ENCODE assay signal across 8 cellular contexts in genomic region chr11:117179048-117179999, GRCh38. TPM values are rescaled to one million over a fixed set of nuclear protein-coding genes. Genes with fewer than 3 reads are reported as not detected.
DNase-seq lines count a peak whose midpoint lies in the region; ATAC-seq and TF ChIP-seq lines count a peak whose summit lies in the region.

No MANE protein-coding gene starts in this region.

- H3K27me3 ChIP-seq in BE2C (no peaks in the 10 kb centered on the region), left lung (no peaks in the 10 kb centered on the region)

- ATAC-seq in HG03432 (IDR thresholded peaks at IDR 0.05; ENCODE audit: unreplicated experiment) (peak; percentile 32), left lung (peak; percentile 48)

- H3K4me1 ChIP-seq in BE2C (peaks cover 9% of the 10 kb centered on the region), left lung (peaks cover 19 to 36% of the 10 kb centered on the region in 2 donors)

- peak overlapping the region; percentile 90 for H3K4me3 ChIP-seq in BE2C (ENCODE audit: low read depth, low read length)
- H3K4me3 ChIP-seq in left lung: peak overlapping the region; percentile 73 to 88

- peak; percentile 77 for DNase-seq in BE2C
- DNase-seq in GM19238 (ENCODE audit: insufficient read length, low spot score): peak; percentile 40
- DNase-seq in T-helper 2 cell: peak in 4 of 5 experiments; percentile 21 to 61 (median 43)
- peak; percentile 51 for DNase-seq in central memory CD4-positive, alpha-beta T cell
- DNase-seq in left lung: peak; percentile 40 to 89
- peak in 2 of 3 experiments; percentile 16 to 18 for DNase-seq in stimulated activated CD4-positive, alpha-beta T cell treated with anti-CD3 and anti-CD28 coated beads, TNF-alpha, amount 100 ng/mL, for 4 hours (ENCODE audit: low read depth in 3 of 3)
- no peak for DNase-seq in NK-92 treated with Interleukin-12 subunit alpha and Interleukin-12 subunit beta, amount 100 ng/mL, for 24 hours (lab: John Stamatoyannopoulos, UW)

- H3K9me3 ChIP-seq in BE2C: no peaks in the 10 kb centered on the region
- H3K9me3 ChIP-seq in left lung: no peaks in the 10 kb centered on the region

- intact Hi-C loops in left lung (cut with DNase I): no loop called here

- peak overlapping the region; percentile 88 to 91 for H3K27ac ChIP-seq in left lung

- TF ChIP-seq CTCF in BE2C (IDR thresholded peaks at IDR 0.05; ENCODE audit: low read depth, low read length): no peak
- TF ChIP-seq CTCF in left lung (IDR thresholded peaks at IDR 0.05): peak in 1 of 2 donors; percentile 5

- H3K36me3 ChIP-seq in BE2C: peaks cover 3% of the 10 kb centered on the region; the same call in 1 of the 2 replicates
- peaks cover 0 to 26% of the 10 kb centered on the region in 2 donors for H3K36me3 ChIP-seq in left lung

RNA-seq across cellular contexts. Expression of gene SIDT2, which starts 0.8 kb away (rescaled TPM):
- polyA plus RNA-seq in BE2C (2012; ENCODE audit: insufficient read depth, insufficient read length, low read depth): 36.0 TPM
- total RNA-seq in left lung: 100 to 1,000 TPM in 1 of 2 donors, 10 to 100 TPM in 1; 66.1 to 112 TPM

RNA-seq across cellular contexts. Expression of gene TAGLN, which starts 19.8 kb away (rescaled TPM):
- 10.2 TPM for polyA plus RNA-seq in BE2C (2012; ENCODE audit: insufficient read depth, insufficient read length, low read depth)
- total RNA-seq in left lung: 100 to 1,000 TPM; 505 to 763 TPM

RNA-seq across cellular contexts. Expression of gene PAFAH1B2, which starts 35.2 kb away (rescaled TPM):
- polyA plus RNA-seq in BE2C (2012; ENCODE audit: insufficient read depth, insufficient read length, low read depth): 99.2 TPM
- 10 to 100 TPM; 78.1 to 82.3 TPM for total RNA-seq in left lung

RNA-seq across cellular contexts. Expression of gene PCSK7, which starts 52.5 kb away (rescaled TPM):
- polyA plus RNA-seq in BE2C (2012; ENCODE audit: insufficient read depth, insufficient read length, low read depth): 68.1 TPM
- 10 to 100 TPM; 65.8 to 77.8 TPM for total RNA-seq in left lung

RNA-seq across cellular contexts. Expression of gene RNF214, which starts 53.1 kb away (rescaled TPM):
- polyA plus RNA-seq in BE2C (2012; ENCODE audit: insufficient read depth, insufficient read length, low read depth): 63.5 TPM
- total RNA-seq in left lung: 10 to 100 TPM; 21.5 to 22.3 TPM
